Comparison of ENCODE assay signal across 13 cellular contexts in genomic region chr14:97380539-97380941, GRCh38.
A peak's percentile ranks its signal among the peaks of the same experiment; 100 is the strongest.
DNase-seq lines count a peak whose midpoint lies in the region; ATAC-seq and TF ChIP-seq lines count a peak whose summit lies in the region.
"Had no signal": no experiment of that assay in that cellular context is flagged by ENCODE, and none has a peak within 500 bp of the region (broad histone marks: within the 10 kb centered on the region; RNA-seq: fewer than 3 reads in every experiment).

No MANE protein-coding gene starts in this region.

- POLR2A ChIA-PET in RWPE1 (lab: Yijun Ruan, JAX; ENCODE audit: low non-redundant PET), result no interaction called here

- H3K27me3 ChIP-seq in foreskin keratinocyte, result peaks cover 2% of the 10 kb centered on the region
- H3K27me3 ChIP-seq: transverse colon had no signal

- CTCF ChIA-PET in RWPE1 (lab: Yijun Ruan, JAX), result no interaction called here

- no peak for TF ChIP-seq CTCF in RWPE1 (conservative IDR thresholded peaks at IDR 0.05; ENCODE audit: low read depth)
- TF ChIP-seq CTCF in foreskin keratinocyte (conservative IDR thresholded peaks at IDR 0.05), result no peak

- peak; percentile 71 for DNase-seq in RWPE1 (ENCODE audit: low spot score)
- DNase-seq in activated T-cell treated with anti-CD3 and anti-CD28 coated beads for 1 hour (ENCODE audit: low read depth), result peak; percentile 20
- DNase-seq in foreskin keratinocyte, result peak; percentile 24 to 66
- DNase-seq in stimulated activated CD8-positive, alpha-beta memory T cell treated with anti-CD3 and anti-CD28 coated beads, Interleukin-12 subunit alpha, Interleukin-12 subunit beta, amount 100 ng/mL, for 24 hours (ENCODE audit: extremely low read depth), result peak; percentile 46
- DNase-seq in SKM-1 treated with dmso at 0.1 percent for 144 hours (lab: John Stamatoyannopoulos, UW; ENCODE audit: unreplicated experiment), result no peak
- no peak for DNase-seq in cerebellum (ENCODE audit: low spot score)
- no peak for DNase-seq in NCI-H1436 (lab: John Stamatoyannopoulos, UW)
- DNase-seq in 8988T, result no peak
- DNase-seq: Calu3; kidney; MV-4-11; NK-92 treated with Interleukin-12 subunit alpha and Interleukin-12 subunit beta, amount 100 ng/mL, for 24 hours; transverse colon had no signal

- no peaks in the 10 kb centered on the region for H3K4me1 ChIP-seq in foreskin keratinocyte
- H3K4me1 ChIP-seq: transverse colon had no signal

- ATAC-seq in foreskin keratinocyte, result peak; percentile 99

- H3K27ac ChIP-seq in RWPE1, result no peak overlapping the region
- no peak overlapping the region for H3K27ac ChIP-seq in foreskin keratinocyte
- H3K27ac ChIP-seq: transverse colon had no signal

Comparison
In these comparisons a context has a peak if more than half of its experiments do, and no peak if none do; other contexts are left out.
1. DNase-seq: peak in RWPE1 (single experiment), activated T-cell treated with anti-CD3 and anti-CD28 coated beads for 1 hour (single experiment), foreskin keratinocyte (2 of 2) and stimulated activated CD8-positive, alpha-beta memory T cell treated with anti-CD3 and anti-CD28 coated beads, Interleukin-12 subunit alpha, Interleukin-12 subunit beta, amount 100 ng/mL, for 24 hours (single experiment); none in SKM-1 treated with dmso at 0.1 percent for 144 hours (single experiment), cerebellum (single experiment), NCI-H1436 (single experiment) and 8988T (single experiment).